Comparison of ENCODE assay signal across 8 cellular contexts in the genomic region with DNA sequence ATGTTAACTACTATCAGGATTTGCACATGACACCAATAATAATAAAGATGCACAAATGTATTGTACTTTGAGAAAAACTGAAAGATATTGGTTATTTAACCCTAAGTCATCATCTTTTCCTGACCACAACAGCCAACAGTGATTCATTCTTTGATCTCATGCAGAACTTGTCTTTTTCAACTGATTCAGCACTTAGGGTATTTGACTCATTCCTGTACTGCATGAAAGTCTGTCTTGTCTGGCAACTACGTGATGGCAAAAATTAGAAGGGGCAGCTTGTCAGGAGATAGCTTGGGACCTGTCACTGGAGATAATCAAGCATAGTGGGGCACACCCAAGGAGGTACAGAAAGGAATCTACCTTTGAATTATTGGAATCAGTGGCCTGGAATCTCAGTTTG.
DNase-seq lines count a peak whose midpoint lies in the region; ATAC-seq, FAIRE-seq and TF ChIP-seq lines count a peak whose summit lies in the region.

No MANE protein-coding gene starts in this region.

- intact Hi-C loops in lower leg skin (cut with DNase I; ENCODE audit: low total_unique reads) = no loop called here

- DNase-seq in GM12892 (ENCODE audit: insufficient read length) = no peak
- DNase-seq in NB4 (ENCODE audit: low read depth) = peak; percentile 21
- peak; percentile 78 for DNase-seq in fibroblast of the aortic adventitia (ENCODE audit: low read depth)
- no peak for DNase-seq in MG63
- DNase-seq in activated gamma-delta T cell treated with Interleukin-2 at 50 U/mL for 16 hours = no peak
- DNase-seq in NCI-H524 treated with DMSO at 0.1 percent for 48 hours (lab: John Stamatoyannopoulos, UW) = no peak
- no peak for DNase-seq in lower leg skin (ENCODE audit: low spot score in 2 of 2)

- no peaks in the 10 kb centered on the region for H3K9me3 ChIP-seq in MG63

- TF ChIP-seq POLR2A in GM12892 (IDR thresholded peaks at IDR 0.05; ENCODE audit: low read depth, low read length) = no peak
- no peak for TF ChIP-seq POLR2A in NB4 (IDR thresholded peaks at IDR 0.05; ENCODE audit: extremely low read depth, insufficient read length)
- TF ChIP-seq POLR2A in lower leg skin (IDR thresholded peaks at IDR 0.05) = no peak

- WGBS in lower leg skin, 2 donors = 29 to 41% methylated on average over 1 of the region's 1 CpG

- TF ChIP-seq CTCF in NB4 (IDR thresholded peaks at IDR 0.05; ENCODE audit: low read depth, low read length) = no peak
- no peak for TF ChIP-seq CTCF in fibroblast of the aortic adventitia (IDR thresholded peaks at IDR 0.05; ENCODE audit: insufficient read depth, low read length)
- no peak for TF ChIP-seq CTCF in lower leg skin (IDR thresholded peaks at IDR 0.05)

- ATAC-seq in GM21737 (IDR thresholded peaks at IDR 0.05; ENCODE audit: unreplicated experiment) = peak; percentile 83

- no peaks in the 10 kb centered on the region for H3K27me3 ChIP-seq in MG63

- H3K36me3 ChIP-seq in MG63 = no peaks in the 10 kb centered on the region

- H3K4me3 ChIP-seq in NB4 (ENCODE audit: low read depth, low read length) (no peak overlapping the region), fibroblast of the aortic adventitia (ENCODE audit: low read depth, low read length) (no peak overlapping the region), MG63 (no peak overlapping the region), lower leg skin (ENCODE audit: low read depth, poor library complexity, severe bottlenecking) (no peak overlapping the region)

- FAIRE-seq in GM12892 (lab: Jason Lieb, UNC) = peak; percentile 46

Comparison
In these comparisons a context has a peak if more than half of its experiments do, and no peak if none do; other contexts are left out.
1. DNase-seq: peak in NB4 (single experiment) and fibroblast of the aortic adventitia (single experiment); none in GM12892 (single experiment), MG63 (single experiment), activated gamma-delta T cell treated with Interleukin-2 at 50 U/mL for 16 hours (single experiment), NCI-H524 treated with DMSO at 0.1 percent for 48 hours (single experiment) and lower leg skin (0 of 2).